Comparison of ENCODE assay signal across 28 cellular contexts in the genomic region with DNA sequence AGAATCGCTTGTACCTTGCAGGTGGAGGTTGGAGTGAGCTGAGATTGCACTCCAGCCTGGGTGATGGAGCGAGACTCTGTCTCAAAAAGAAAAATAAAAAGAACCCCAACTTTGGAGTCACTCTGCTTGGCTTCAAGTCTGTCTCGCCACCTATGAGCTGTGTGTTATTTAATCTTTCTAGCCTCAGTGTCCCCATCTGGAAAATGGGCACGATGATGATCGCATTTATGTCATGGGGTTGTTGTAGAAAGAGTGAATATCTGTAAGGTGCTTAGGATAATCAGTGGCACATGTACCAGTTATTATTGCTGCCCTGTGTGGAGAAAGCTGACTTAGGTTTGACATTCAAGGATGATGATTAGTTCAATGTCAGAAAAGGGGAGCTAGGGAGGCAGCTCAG.
"Had no signal": no experiment of that assay in that cellular context is flagged by ENCODE, and none has a peak within 500 bp of the region (broad histone marks: within the 10 kb centered on the region; RNA-seq: fewer than 3 reads in every experiment).

No MANE protein-coding gene starts in this region.

- H3K36me3 ChIP-seq: colonic mucosa, esophagus squamous epithelium, gastrocnemius medialis, heart left ventricle, heart right ventricle had no signal

- FAIRE-seq: colon, endometrium, endothelial cell of umbilical vein, frontal cortex had no signal

- H3K4me1 ChIP-seq: colonic mucosa, esophagus muscularis mucosa, esophagus squamous epithelium, foreskin keratinocyte, gastrocnemius medialis, gastroesophageal sphincter had no signal

- H3K27me3 ChIP-seq: colonic mucosa, dorsolateral prefrontal cortex, esophagus muscularis mucosa, esophagus squamous epithelium, foreskin keratinocyte, gastrocnemius medialis, gastroesophageal sphincter, heart left ventricle, heart right ventricle had no signal

- H3K9me3 ChIP-seq: colonic mucosa, esophagus muscularis mucosa, esophagus squamous epithelium, gastrocnemius medialis, gastroesophageal sphincter, heart left ventricle, heart right ventricle had no signal

- ATAC-seq: effector memory CD8-positive, alpha-beta T cell; esophagus mucosa; foreskin keratinocyte; gastrocnemius medialis; gastroesophageal sphincter; heart left ventricle; heart right ventricle had no signal

- DNase-seq: colonic mucosa; cortex of kidney; dermis blood vessel endothelial cell; dorsolateral prefrontal cortex; effector CD4-positive, alpha-beta T cell; effector CD8-positive, alpha-beta T cell; effector memory CD4-positive, alpha-beta T cell; effector memory CD8-positive, alpha-beta T cell; endodermal cell; erythroblast; esophagus squamous epithelium; foreskin fibroblast; foreskin keratinocyte; foreskin melanocyte; gastrocnemius medialis; glutamatergic neuron; head of caudate nucleus; heart left ventricle; heart right ventricle had no signal

- H3K27ac ChIP-seq: colonic mucosa, coronary artery, dorsolateral prefrontal cortex, epithelial cell of prostate, esophagus muscularis mucosa, esophagus squamous epithelium, foreskin keratinocyte, gastrocnemius medialis, gastroesophageal sphincter, heart left ventricle, heart right ventricle had no signal

- H3K4me3 ChIP-seq: colonic mucosa, coronary artery, dorsolateral prefrontal cortex, esophagus muscularis mucosa, esophagus squamous epithelium, gastrocnemius medialis, gastroesophageal sphincter, heart left ventricle, heart right ventricle had no signal
